In the genomic region with DNA sequence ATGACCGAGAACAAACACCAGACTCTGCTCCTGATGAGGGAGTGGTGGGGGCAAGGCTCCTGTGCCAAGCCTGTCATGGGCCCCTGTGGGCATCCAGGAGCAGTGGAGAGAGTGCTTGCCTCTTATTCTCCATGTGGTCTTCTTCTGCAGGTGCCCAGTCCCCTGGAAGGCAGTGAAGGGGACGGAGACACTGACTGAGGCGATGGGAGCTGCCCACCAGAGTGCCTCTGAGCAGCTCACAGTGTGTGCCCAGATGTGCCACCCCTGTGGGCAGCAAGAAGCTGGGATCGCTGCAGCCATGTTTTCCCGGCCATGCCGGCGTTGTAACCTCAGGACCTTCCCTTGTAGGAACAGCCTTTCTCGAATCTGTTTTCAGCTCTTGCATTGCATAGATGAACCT, we compare ENCODE assay signal across 18 cellular contexts.
"Had no signal": no experiment of that assay in that cellular context is flagged by ENCODE, and none has a peak within 500 bp of the region (broad histone marks: within the 10 kb centered on the region; RNA-seq: fewer than 3 reads in every experiment).

No MANE protein-coding gene starts in this region.

- H3K27me3 ChIP-seq: foreskin keratinocyte, tibial artery, uterus had no signal

- H3K27ac ChIP-seq: foreskin keratinocyte, tibial artery, uterus, WERI-Rb-1 had no signal

- ATAC-seq: foreskin keratinocyte, SK-N-SH treated with all-trans-retinoic acid at 6 μM for 48 hours had no signal

- H3K4me3 Mint-ChIP-seq: activated CD4-positive, alpha-beta T cell treated with anti-CD3 and anti-CD28 coated beads, Interleukin-2, amount 10 ng/mL, durations not matched to agents 7 days and 5 days; activated naive CD8-positive, alpha-beta T cell treated with anti-CD3 and anti-CD28 coated beads, Interleukin-2, amount 10 ng/mL, durations not matched to agents 7 days and 5 days; activated T-helper 1 cell treated with anti-CD3 and anti-CD28 coated beads, Interleukin-12 subunit alpha, Interleukin-12 subunit beta, Interleukin-2, Interleukin-4 antibody, amounts not matched to agents 30 ng/mL and 10 ng/mL and 1 ng/mL, durations not matched to agents 14 hours and 24 hours and 36 hours; dendritic cell treated with granulocyte-macrophage colony-stimulating factor and Interleukin-4, amounts not matched to agents 40 ng/mL and 50 ng/mL, for 4 days; immature natural killer cell; memory B cell; nephron; stimulated activated naive CD8-positive, alpha-beta T cell treated with anti-CD3 and anti-CD28 coated beads, Interleukin-15, Interleukin-2, amounts not matched to agents 100 ng/mL and 50 ng/mL, for 24 hours had no signal

- H3K27ac Mint-ChIP-seq: activated CD4-positive, alpha-beta T cell treated with anti-CD3 and anti-CD28 coated beads, Interleukin-2, amount 10 ng/mL, durations not matched to agents 7 days and 5 days; activated naive CD8-positive, alpha-beta T cell treated with anti-CD3 and anti-CD28 coated beads, Interleukin-2, amount 10 ng/mL, durations not matched to agents 7 days and 5 days; activated T-helper 1 cell treated with anti-CD3 and anti-CD28 coated beads, Interleukin-12 subunit alpha, Interleukin-12 subunit beta, Interleukin-2, Interleukin-4 antibody, amounts not matched to agents 30 ng/mL and 10 ng/mL and 1 ng/mL, durations not matched to agents 14 hours and 24 hours and 36 hours; dendritic cell treated with granulocyte-macrophage colony-stimulating factor and Interleukin-4, amounts not matched to agents 40 ng/mL and 50 ng/mL, for 4 days; immature natural killer cell; memory B cell; nephron; stimulated activated naive CD8-positive, alpha-beta T cell treated with anti-CD3 and anti-CD28 coated beads, Interleukin-15, Interleukin-2, amounts not matched to agents 100 ng/mL and 50 ng/mL, for 24 hours had no signal

- H3K27me3 Mint-ChIP-seq: activated CD4-positive, alpha-beta T cell treated with anti-CD3 and anti-CD28 coated beads, Interleukin-2, amount 10 ng/mL, durations not matched to agents 7 days and 5 days; activated naive CD8-positive, alpha-beta T cell treated with anti-CD3 and anti-CD28 coated beads, Interleukin-2, amount 10 ng/mL, durations not matched to agents 7 days and 5 days; dendritic cell treated with granulocyte-macrophage colony-stimulating factor and Interleukin-4, amounts not matched to agents 40 ng/mL and 50 ng/mL, for 4 days; memory B cell; stimulated activated naive CD8-positive, alpha-beta T cell treated with anti-CD3 and anti-CD28 coated beads, Interleukin-15, Interleukin-2, amounts not matched to agents 100 ng/mL and 50 ng/mL, for 24 hours had no signal

- H3K4me1 Mint-ChIP-seq: nephron had no signal

- H3K9me3 Mint-ChIP-seq: activated CD4-positive, alpha-beta T cell treated with anti-CD3 and anti-CD28 coated beads, Interleukin-2, amount 10 ng/mL, durations not matched to agents 7 days and 5 days; activated naive CD8-positive, alpha-beta T cell treated with anti-CD3 and anti-CD28 coated beads, Interleukin-2, amount 10 ng/mL, durations not matched to agents 7 days and 5 days; activated T-helper 1 cell treated with anti-CD3 and anti-CD28 coated beads, Interleukin-12 subunit alpha, Interleukin-12 subunit beta, Interleukin-2, Interleukin-4 antibody, amounts not matched to agents 30 ng/mL and 10 ng/mL and 1 ng/mL, durations not matched to agents 14 hours and 24 hours and 36 hours; dendritic cell treated with granulocyte-macrophage colony-stimulating factor and Interleukin-4, amounts not matched to agents 40 ng/mL and 50 ng/mL, for 4 days; immature natural killer cell; nephron; stimulated activated naive CD8-positive, alpha-beta T cell treated with anti-CD3 and anti-CD28 coated beads, Interleukin-15, Interleukin-2, amounts not matched to agents 100 ng/mL and 50 ng/mL, for 24 hours had no signal

- H3K36me3 ChIP-seq: uterus had no signal

- H3K4me3 ChIP-seq: tibial artery, uterus had no signal

- H3K9me3 ChIP-seq: tibial artery, uterus had no signal

- DNase-seq: activated CD4-positive, alpha-beta T cell treated with anti-CD3 and anti-CD28 coated beads, Interleukin-2, amount 10 ng/mL, durations not matched to agents 7 days and 5 days; amniotic stem cell; effector CD4-positive, alpha-beta T cell; foreskin keratinocyte; immature natural killer cell; nucleus accumbens; stimulated activated CD4-positive, alpha-beta T cell treated with anti-CD3 and anti-CD28 coated beads, Interleukin-4, amount 100 ng/mL, for 1 hour; substantia nigra; uterus; WERI-Rb-1 had no signal

- H3K4me1 ChIP-seq: foreskin keratinocyte, uterus had no signal
